8 cellular contexts compared by ENCODE assay signal in the genomic region with DNA sequence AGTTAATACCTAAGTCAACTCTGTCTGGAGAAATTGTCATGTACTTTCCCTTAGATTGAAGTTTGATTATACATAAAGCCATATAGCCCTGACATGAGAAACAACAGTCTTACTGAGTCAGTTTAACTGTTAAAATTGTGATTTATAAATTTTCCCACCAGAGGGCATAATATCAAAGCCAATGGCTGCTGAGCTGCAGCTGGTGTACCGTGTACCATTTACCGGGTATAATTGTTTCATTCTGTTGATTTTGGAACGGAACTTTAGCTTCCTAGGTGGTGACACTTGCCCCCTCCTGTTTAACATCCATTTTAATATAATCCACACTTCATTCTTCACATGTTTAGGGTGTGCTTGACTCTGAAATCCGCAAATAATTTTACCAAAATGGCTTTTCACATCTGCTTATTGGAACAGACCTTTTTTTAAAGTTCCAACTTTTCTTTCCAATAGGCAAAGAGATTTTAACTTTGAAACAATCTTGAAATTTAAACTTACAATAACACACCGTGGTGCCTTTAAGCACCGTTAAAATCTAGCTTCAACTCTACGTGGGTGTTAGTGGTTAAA.
A peak's percentile ranks its signal among the peaks of the same experiment; 100 is the strongest.
DNase-seq lines count a peak whose midpoint lies in the region; ATAC-seq and TF ChIP-seq lines count a peak whose summit lies in the region.

No MANE protein-coding gene starts in this region.

- H3K9me3 ChIP-seq in right lobe of liver = no peaks in the 10 kb centered on the region

- H3K4me3 ChIP-seq in choroid plexus epithelial cell (ENCODE audit: low read depth, low read length) = peak overlapping the region; percentile 32
- H3K4me3 ChIP-seq in right lobe of liver = no peak overlapping the region
- H3K4me3 ChIP-seq in urinary bladder (ENCODE audit: low read depth, low read length) = peak overlapping the region; percentile 18

- H3K36me3 ChIP-seq in right lobe of liver (no peaks in the 10 kb centered on the region), urinary bladder (ENCODE audit: insufficient read depth) (no peaks in the 10 kb centered on the region)

- 30% methylated on average over 7 of the region's 7 CpGs for WGBS in right lobe of liver (ENCODE audit: insufficient coverage, low coverage, low lambda C conversion rate, missing lambda C conversion rate)
- 19% methylated on average over 7 of the region's 7 CpGs for WGBS in urinary bladder

- H3K27me3 ChIP-seq in right lobe of liver = no peaks in the 10 kb centered on the region

- H3K4me1 ChIP-seq in right lobe of liver (no peaks in the 10 kb centered on the region), urinary bladder (ENCODE audit: insufficient read depth) (no peaks in the 10 kb centered on the region)

- intact Hi-C loops in right lobe of liver (cut with DNase I) = no loop called here

- DNase-seq in DMS 273 (lab: John Stamatoyannopoulos, UW; ENCODE audit: unreplicated experiment) (peak; percentile 83), DMS 273 treated with DMSO at 0.1 percent for 48 hours (lab: John Stamatoyannopoulos, UW) (no peak), NOMO-1 treated with DMSO at 0.1 percent for 48 hours (lab: John Stamatoyannopoulos, UW; ENCODE audit: unreplicated experiment) (peak; percentile 60), choroid plexus epithelial cell (ENCODE audit: low read depth) (peak; percentile 67), right lobe of liver (no peak)

- peak; percentile 93 for ATAC-seq in GM19463 (IDR thresholded peaks at IDR 0.05; ENCODE audit: unreplicated experiment)
- ATAC-seq in HG03521 (IDR thresholded peaks at IDR 0.05; ENCODE audit: unreplicated experiment) = peak; percentile 86
- peak; percentile 82 to 87 (median 86) for ATAC-seq in right lobe of liver

- H3K27ac ChIP-seq in right lobe of liver = no peak overlapping the region
- no peak overlapping the region for H3K27ac ChIP-seq in urinary bladder (ENCODE audit: low read depth)

- no peak for TF ChIP-seq POLR2A in right lobe of liver (IDR thresholded peaks at IDR 0.05)

- TF ChIP-seq CTCF in choroid plexus epithelial cell (conservative IDR thresholded peaks at IDR 0.05; ENCODE audit: low read depth, low read length) = peak; percentile 76
- TF ChIP-seq CTCF in right lobe of liver (IDR thresholded peaks at IDR 0.05) = peak; percentile 34 to 63 (median 62)

Comparison
In these comparisons a context has a peak if more than half of its experiments do, and no peak if none do; other contexts are left out.
1. DNase-seq: peak in DMS 273 (single experiment), NOMO-1 treated with DMSO at 0.1 percent for 48 hours (single experiment) and choroid plexus epithelial cell (single experiment); none in DMS 273 treated with DMSO at 0.1 percent for 48 hours (single experiment) and right lobe of liver (0 of 3).
2. H3K4me3 ChIP-seq: peak in choroid plexus epithelial cell (single experiment) and urinary bladder (single experiment); none in right lobe of liver (0 of 3).
3. Peak in every context shown above with its lines, with median percentiles within 50 percentile points of each other: ATAC-seq.